ENCODE assay signal across 3 cellular contexts in the genomic region with DNA sequence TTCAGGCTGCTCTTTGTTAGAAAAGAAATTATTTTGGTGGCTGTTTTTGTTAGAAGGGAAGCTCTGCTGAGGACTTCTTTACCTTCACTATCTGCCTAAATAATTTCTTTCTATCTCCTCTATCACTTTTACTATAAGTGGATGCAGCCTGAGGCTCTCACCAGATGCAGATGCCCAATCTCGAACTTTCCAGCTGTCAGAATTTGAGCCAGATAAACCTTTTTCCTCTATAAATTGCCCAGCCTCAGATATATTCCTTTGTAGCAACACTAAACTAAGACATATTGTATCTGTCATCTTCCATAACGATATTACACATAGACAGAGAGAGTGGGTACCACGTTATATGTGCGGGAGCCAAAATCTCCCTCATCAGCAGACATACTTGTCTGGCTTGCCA.
"Had no signal": no experiment of that assay in that cellular context is flagged by ENCODE, and none has a peak within 500 bp of the region (broad histone marks: within the 10 kb centered on the region; RNA-seq: fewer than 3 reads in every experiment).

No MANE protein-coding gene starts in this region.

- DNase-seq: GDM1, GF-D8 had no signal

- H3K4me3 ChIP-seq: GM12878 had no signal

- ATAC-seq: GM12878 had no signal
